ENCODE assay signal across 25 cellular contexts in genomic region chr1:225520587-225521227, GRCh38.
DNase-seq lines count a peak whose midpoint lies in the region; ATAC-seq, FAIRE-seq and TF ChIP-seq lines count a peak whose summit lies in the region.
"Had no signal": no experiment of that assay in that cellular context is flagged by ENCODE, and none has a peak within 500 bp of the region (broad histone marks: within the 10 kb centered on the region; RNA-seq: fewer than 3 reads in every experiment).

No MANE protein-coding gene starts in this region.

- H2AK5ac ChIP-seq in IMR-90 (ENCODE audit: low read depth, low read length), result no peak overlapping the region
- no peak overlapping the region for H2AK5ac ChIP-seq in H1 (ENCODE audit: low read depth, low read length)
- H2AK5ac ChIP-seq in mesenchymal stem cell (ENCODE audit: low read length, severe bottlenecking), result no peak overlapping the region

- peaks cover 36% of the 10 kb centered on the region for H3K36me3 Mint-ChIP-seq in GM23338 (ENCODE audit: low read depth)

- no peaks in the 10 kb centered on the region for H3K9me3 ChIP-seq in IMR-90 (ENCODE audit: control insufficient read depth, insufficient read depth, low read length)
- no peaks in the 10 kb centered on the region for H3K9me3 ChIP-seq in H1 (ENCODE audit: insufficient read depth in 2 of 2, low read depth in 1 of 2, low read length in 1 of 2)
- H3K9me3 ChIP-seq in smooth muscle cell (replicated peaks; ENCODE audit: low read depth), result no peaks in the 10 kb centered on the region
- H3K9me3 ChIP-seq in mesenchymal stem cell (ENCODE audit: control insufficient read depth, low read length), result no peaks in the 10 kb centered on the region
- H3K9me3 ChIP-seq: BLaER1, Peyer's patch, SJCRH30 had no signal

- H3K4ac ChIP-seq in IMR-90 (ENCODE audit: low read depth, low read length) (no peak overlapping the region), H1 (replicated peaks; ENCODE audit: insufficient read length, low read depth, low read length) (no peak overlapping the region), mesenchymal stem cell (ENCODE audit: low read depth in 1 of 2, low read length in 2 of 2) (no peak overlapping the region)

- BruUV-seq in IMR-90 (replicated peaks; lab: Mats Ljungman, UMichigan), result no TSS peak

- no peak overlapping the region for H2AK9ac ChIP-seq in IMR-90 (replicated peaks; ENCODE audit: low read depth, low read length, poor library complexity)

- FAIRE-seq in H1 (lab: Jason Lieb, UNC), result no peak
- FAIRE-seq: G401.6, GM12892 had no signal

- H4K8ac ChIP-seq in IMR-90 (ENCODE audit: low read depth in 2 of 2, low read length in 2 of 2), result no peak overlapping the region
- H4K8ac ChIP-seq in H1 (ENCODE audit: extremely low read depth, insufficient read depth, low read length), result no peak overlapping the region; the same call in 1 of the 2 replicates
- no peak overlapping the region for H4K8ac ChIP-seq in mesenchymal stem cell (ENCODE audit: low read length)

- POLR2A ChIA-PET in IMR-90 (lab: Charles Lee; ENCODE audit: unreplicated experiment), result no interaction called here
- POLR2A ChIA-PET in H1 (lab: Charles Lee; ENCODE audit: partially characterized antibody), result interaction anchor here (1.0 to 3.4 kb wide), 2 partner anchors 12 to 257 kb away, joined by 3 to 12 read pairs; partner anchors contain the start of gene SRP9

- H3K27ac Mint-ChIP-seq in GM23338, result peak overlapping the region; percentile 80; the same call in 1 of the 2 replicates
- H3K27ac Mint-ChIP-seq: CD4-positive, alpha-beta T cell; T-helper 1 cell treated with Interleukin-12 subunit alpha and Interleukin-12 subunit beta and Interleukin-4 antibody, amounts not matched to agents 30 μg/mL and 1 μg/mL, for 36 hours had no signal

- no peak overlapping the region for H3K4me3 Mint-ChIP-seq in GM23338
- H3K4me3 Mint-ChIP-seq: CD4-positive, alpha-beta T cell; T-helper 1 cell treated with Interleukin-12 subunit alpha and Interleukin-12 subunit beta and Interleukin-4 antibody, amounts not matched to agents 30 μg/mL and 1 μg/mL, for 36 hours had no signal

- H2BK20ac ChIP-seq in IMR-90 (ENCODE audit: low read depth, low read length) (no peak overlapping the region), H1 (ENCODE audit: low read length) (no peak overlapping the region)

- ATAC-seq in GM23338, result no peak
- ATAC-seq in IMR-90 (ENCODE audit: low read depth), result no peak
- no peak for ATAC-seq in GM18868 (IDR thresholded peaks at IDR 0.05; ENCODE audit: unreplicated experiment)

- 0 out of 2 replicates have a peak, but pooled peaks cover 5% of the 10 kb centered on the region for H3F3A ChIP-seq in GM23338 (replicated peaks; ENCODE audit: low read depth)
- H3F3A ChIP-seq in smooth muscle cell (ENCODE audit: low read depth), result peaks cover 11% of the 10 kb centered on the region

- no peak for DNase-seq in GM23338 (ENCODE audit: low spot score)
- no peak for DNase-seq in IMR-90
- no peak for DNase-seq in H1 (ENCODE audit: low read depth in 1 of 2, low spot score in 2 of 2)
- no peak for DNase-seq in smooth muscle cell (lab: John Stamatoyannopoulos, UW; ENCODE audit: unreplicated experiment)
- DNase-seq in A172 (ENCODE audit: low spot score), result no peak
- no peak for DNase-seq in mesenchymal stem cell
- DNase-seq: ACHN; CD4-positive, alpha-beta T cell; COR-L47; DMS153; H7; MV-4-11; NCI-H1105 treated with DMSO at 0.1 percent for 48 hours; NCI-H2029 treated with DMSO at 0.1 percent for 48 hours; NCI-H345; NCI-H524; NCI-H774; Peyer's patch; SJCRH30 had no signal

- in situ Hi-C loops in IMR-90 (cut with MboI; ENCODE audit: low sequenced_read_pairs), result no loop called here

- H2AFZ ChIP-seq in GM23338, result no peak overlapping the region
- H2AFZ ChIP-seq in IMR-90 (replicated peaks; ENCODE audit: low read length, poor library complexity), result no peak overlapping the region
- H2AFZ ChIP-seq in H1 (ENCODE audit: low read length), result no peak overlapping the region
- H2AFZ ChIP-seq in smooth muscle cell (ENCODE audit: low read depth), result no peak overlapping the region
- no peak overlapping the region for H2AFZ ChIP-seq in mesenchymal stem cell (ENCODE audit: low read depth, low read length)

- no CpG with 5 or more reads among the region's 7 CpGs for WGBS in IMR-90 (ENCODE audit: extremely low coverage in 2 of 2, insufficient read length in 1 of 2), 2 experiments
- 98% methylated on average over 7 of the region's 7 CpGs; no CpG with 5 or more reads in 1 of the 2 experiments for WGBS in H1 (ENCODE audit: extremely low coverage in 1 of 2, insufficient coverage in 1 of 2, insufficient read length in 1 of 2, insufficient replicate concordance in 2 of 2, low coverage in 1 of 2, low lambda C conversion rate in 2 of 2, missing lambda C conversion rate in 1 of 2), 2 experiments
- 97% methylated on average over 6 of the region's 7 CpGs for WGBS in smooth muscle cell (ENCODE audit: low lambda C conversion rate)
- 96% methylated on average over 6 of the region's 7 CpGs for WGBS in mesenchymal stem cell

- H2BK5ac ChIP-seq in IMR-90 (ENCODE audit: low read depth, low read length, poor library complexity, severe bottlenecking) (no peak overlapping the region), H1 (ENCODE audit: low read depth, low read length) (0 out of 2 replicates have a peak overlapping the region, but pooled peaks have one; percentile 26), mesenchymal stem cell (ENCODE audit: low read depth, low read length, poor library complexity, severe bottlenecking) (no peak overlapping the region)

- dilution Hi-C loops in IMR-90 (cut with HindIII; ENCODE audit: low sequenced_read_pairs, unreplicated experiment), result no loop called here

- H3K9ac ChIP-seq in IMR-90 (ENCODE audit: low read depth, low read length) (no peak overlapping the region), H1 (replicated peaks in 1 of 4; ENCODE audit: extremely low read depth in 1 of 4, low read depth in 3 of 4, low read length in 3 of 4) (no peak overlapping the region), smooth muscle cell (ENCODE audit: low read depth) (no peak overlapping the region), mesenchymal stem cell (ENCODE audit: low read length) (no peak overlapping the region)
- H3K9ac ChIP-seq: BLaER1 had no signal

- H3K27ac ChIP-seq in GM23338 (ENCODE audit: low read depth) (peak overlapping the region; percentile 68), IMR-90 (ENCODE audit: insufficient read depth, low read length) (no peak overlapping the region), H1 (ENCODE audit: low read depth, low read length) (no peak overlapping the region), smooth muscle cell (ENCODE audit: low read depth) (peak overlapping the region; percentile 13), mesenchymal stem cell (ENCODE audit: low read length, poor library complexity, severe bottlenecking) (no peak overlapping the region)
- H3K27ac ChIP-seq: BLaER1, HL-60, Peyer's patch, SJCRH30 had no signal

- peaks cover 10% of the 10 kb centered on the region for H3K9me1 ChIP-seq in IMR-90 (ENCODE audit: insufficient read depth, low read length)

- H2BK15ac ChIP-seq in IMR-90 (ENCODE audit: low read depth, low read length) (no peak overlapping the region), H1 (ENCODE audit: low read length) (no peak overlapping the region), mesenchymal stem cell (ENCODE audit: low read depth, poor library complexity, severe bottlenecking) (no peak overlapping the region)

- H3K79me2 ChIP-seq in GM23338 (replicated peaks; ENCODE audit: insufficient read depth), result peaks cover 89% of the 10 kb centered on the region
- peaks cover 4 to 40% of the 10 kb centered on the region in 2 experiments for H3K79me2 ChIP-seq in H1 (ENCODE audit: control insufficient read depth in 1 of 2, insufficient read depth in 2 of 2, low read length in 2 of 2)
- peaks cover 75% of the 10 kb centered on the region for H3K79me2 ChIP-seq in smooth muscle cell (ENCODE audit: low read depth)

- H3K4me2 ChIP-seq in GM23338 (no peak overlapping the region), IMR-90 (ENCODE audit: low read depth, low read length) (no peak overlapping the region), H1 (ENCODE audit: insufficient read depth in 1 of 2, low read depth in 2 of 2, low read length in 2 of 2) (no peak overlapping the region), smooth muscle cell (no peak overlapping the region), mesenchymal stem cell (ENCODE audit: low read length, poor library complexity, severe bottlenecking) (no peak overlapping the region)
- H3K4me2 ChIP-seq: BLaER1 had no signal

- peaks cover 9% of the 10 kb centered on the region for H3K27me3 Mint-ChIP-seq in GM23338 (ENCODE audit: insufficient read depth, low read depth, poor library complexity)

- TF ChIP-seq POLR2A in IMR-90 (IDR thresholded peaks at IDR 0.05; ENCODE audit: low read depth, low read length) (no peak), H1 (IDR thresholded peaks at IDR 0.05; ENCODE audit: control extremely low read depth in 1 of 2, low read depth in 2 of 2, low read length in 2 of 2) (no peak)

- H3K36me3 ChIP-seq in GM23338 (ENCODE audit: insufficient read depth), result no peaks in the 10 kb centered on the region
- peaks cover 20% of the 10 kb centered on the region for H3K36me3 ChIP-seq in IMR-90 (ENCODE audit: control insufficient read depth, insufficient read depth, low read length)
- peaks cover 2 to 26% (median 6%) of the 10 kb centered on the region in 4 experiments; a peak in 6 of 8 replicates for H3K36me3 ChIP-seq in H1 (ENCODE audit: control insufficient read depth in 2 of 4, insufficient read depth in 4 of 4, low read length in 3 of 4)
- H3K36me3 ChIP-seq in smooth muscle cell (ENCODE audit: low read depth), result peaks cover 5% of the 10 kb centered on the region
- H3K36me3 ChIP-seq in mesenchymal stem cell (ENCODE audit: control insufficient read depth in 1 of 2, insufficient read depth in 2 of 2, low read depth in 1 of 2, low read length in 2 of 2), result peaks cover 8 to 37% of the 10 kb centered on the region in 2 experiments
- H3K36me3 ChIP-seq: Peyer's patch had no signal

- H4K91ac ChIP-seq in IMR-90 (ENCODE audit: insufficient read depth, low read depth, low read length) (no peak overlapping the region), H1 (replicated peaks; ENCODE audit: insufficient read length, low read length) (no peak overlapping the region), mesenchymal stem cell (ENCODE audit: low read length) (no peak overlapping the region)

- TF ChIP-seq EP300 in H1 (IDR thresholded peaks at IDR 0.05; ENCODE audit: borderline replicate concordance in 1 of 2, low read depth in 2 of 2, low read length in 2 of 2), result no peak

- H3K18ac ChIP-seq in IMR-90 (ENCODE audit: low read depth, low read length), result no peak overlapping the region
- H3K18ac ChIP-seq in H1 (ENCODE audit: extremely low read depth, low read length), result no peak overlapping the region
- H3K18ac ChIP-seq in mesenchymal stem cell (ENCODE audit: low read depth in 1 of 2, low read length in 2 of 2), result no peak overlapping the region

- TF ChIP-seq RAD21 in IMR-90 (IDR thresholded peaks at IDR 0.05; ENCODE audit: low read length), result no peak
- no peak for TF ChIP-seq RAD21 in H1 (IDR thresholded peaks at IDR 0.05 in 1 of 2, conservative IDR thresholded peaks at IDR 0.05 in 1 of 2; ENCODE audit: low read depth in 2 of 2, low read length in 2 of 2)

- H3K14ac ChIP-seq in IMR-90 (replicated peaks; ENCODE audit: low read depth, low read length) (no peak overlapping the region), H1 (ENCODE audit: insufficient read length) (no peak overlapping the region), mesenchymal stem cell (ENCODE audit: low read length in 2 of 2) (no peak overlapping the region)

- intact Hi-C loops in IMR-90 (cut with micrococcal nuclease), result no loop called here

- H3K4me1 ChIP-seq in GM23338 (ENCODE audit: insufficient read depth) (peaks cover 56% of the 10 kb centered on the region), IMR-90 (ENCODE audit: control insufficient read depth, insufficient read depth, low read length) (peaks cover 7% of the 10 kb centered on the region; the same call in 1 of the 2 replicates), H1 (replicated peaks in 1 of 4; ENCODE audit: control insufficient read depth in 3 of 4, insufficient read depth in 4 of 4, low read length in 3 of 4) (peaks cover 3 to 7% (median 4%) of the 10 kb centered on the region in 4 experiments; a peak in 3 of 7 replicates), smooth muscle cell (ENCODE audit: low read depth) (peaks cover 8% of the 10 kb centered on the region), mesenchymal stem cell (ENCODE audit: control insufficient read depth, insufficient read depth, low read depth, low read length) (peaks cover 3% of the 10 kb centered on the region)
- H3K4me1 ChIP-seq: BLaER1, SJCRH30 had no signal

- CTCF ChIA-PET in IMR-90 (lab: Yijun Ruan, JAX), result no interaction called here
- CTCF ChIA-PET in H1 (lab: Charles Lee; ENCODE audit: partially characterized antibody), result interaction anchor here (0.7 to 2.6 kb wide), 2 partner anchors 21 to 40 kb away, joined by 4 to 14 read pairs; no protein-coding TSS in a partner anchor

- H4K5ac ChIP-seq in IMR-90 (ENCODE audit: low read depth, low read length) (no peak overlapping the region), H1 (ENCODE audit: insufficient read length, low read depth, low read length) (no peak overlapping the region)

- peaks cover 3% of the 10 kb centered on the region; the same call in 2 of the 3 replicates for H3K9me3 Mint-ChIP-seq in GM23338
- H3K9me3 Mint-ChIP-seq: CD4-positive, alpha-beta T cell; T-helper 1 cell treated with Interleukin-12 subunit alpha and Interleukin-12 subunit beta and Interleukin-4 antibody, amounts not matched to agents 30 μg/mL and 1 μg/mL, for 36 hours had no signal

- no peak overlapping the region for H3K4me3 ChIP-seq in GM23338
- H3K4me3 ChIP-seq in IMR-90 (ENCODE audit: insufficient read depth, low read depth, low read length), result no peak overlapping the region
- no peak overlapping the region for H3K4me3 ChIP-seq in H1 (ENCODE audit: extremely low read depth in 1 of 4, insufficient read depth in 2 of 4, low read depth in 3 of 4, low read length in 4 of 4)
- H3K4me3 ChIP-seq in smooth muscle cell, result no peak overlapping the region
- no peak overlapping the region for H3K4me3 ChIP-seq in mesenchymal stem cell (ENCODE audit: insufficient read depth in 1 of 2, low read depth in 1 of 2, low read length in 2 of 2)
- H3K4me3 ChIP-seq: BLaER1, Peyer's patch, SJCRH30 had no signal

- H2BK120ac ChIP-seq in IMR-90 (ENCODE audit: low read depth, low read length) (no peak overlapping the region), H1 (replicated peaks; ENCODE audit: low read depth, low read length) (no peak overlapping the region), mesenchymal stem cell (ENCODE audit: low read depth, low read length) (no peak overlapping the region)

- H4K20me1 ChIP-seq in GM23338 (replicated peaks; ENCODE audit: insufficient read depth) (peaks cover 6% of the 10 kb centered on the region), IMR-90 (ENCODE audit: insufficient read depth, low read length) (peaks cover 19% of the 10 kb centered on the region), H1 (replicated peaks in 1 of 2; ENCODE audit: control insufficient read depth in 1 of 2, insufficient read depth in 2 of 2, low read length in 2 of 2) (peaks cover 4 to 7% of the 10 kb centered on the region in 2 experiments), smooth muscle cell (ENCODE audit: low read depth) (peaks cover 89% of the 10 kb centered on the region)

- H3K4me1 Mint-ChIP-seq in GM23338, result peaks cover 52% of the 10 kb centered on the region

- no peak overlapping the region for H3K56ac ChIP-seq in IMR-90 (ENCODE audit: extremely low read depth, insufficient read depth, low read length)
- no peak overlapping the region for H3K56ac ChIP-seq in H1 (replicated peaks; ENCODE audit: insufficient read length, low read depth, low read length)

- H3K9me2 ChIP-seq in GM23338 (ENCODE audit: insufficient read depth), result no peaks in the 10 kb centered on the region

- H3K79me1 ChIP-seq in IMR-90 (ENCODE audit: low read depth in 1 of 2, low read length in 2 of 2) (peaks cover 13 to 44% of the 10 kb centered on the region in 2 experiments), H1 (ENCODE audit: low read depth, low read length) (no peaks in the 10 kb centered on the region; the same call in 1 of the 2 replicates), mesenchymal stem cell (replicated peaks; ENCODE audit: low read length, poor library complexity, severe bottlenecking) (peaks cover 17% of the 10 kb centered on the region)

- H3K23ac ChIP-seq in IMR-90 (ENCODE audit: low read depth, low read length), result no peak overlapping the region
- no peak overlapping the region for H3K23ac ChIP-seq in H1 (ENCODE audit: insufficient read length)
- H3K23ac ChIP-seq in mesenchymal stem cell (ENCODE audit: low read length in 2 of 2), result no peak overlapping the region

- H3K27me3 ChIP-seq in GM23338 (ENCODE audit: insufficient read depth), result no peaks in the 10 kb centered on the region
- H3K27me3 ChIP-seq in IMR-90 (ENCODE audit: control insufficient read depth, insufficient read depth, low read length), result no peaks in the 10 kb centered on the region
- H3K27me3 ChIP-seq in H1 (replicated peaks in 1 of 4; ENCODE audit: control insufficient read depth in 3 of 4, extremely low read depth in 1 of 4, insufficient read depth in 3 of 4, low read length in 3 of 4), result no peaks in the 10 kb centered on the region
- no peaks in the 10 kb centered on the region for H3K27me3 ChIP-seq in smooth muscle cell (ENCODE audit: low read depth)
- H3K27me3 ChIP-seq in mesenchymal stem cell (ENCODE audit: control insufficient read depth in 1 of 2, insufficient read depth in 1 of 2, low read length in 2 of 2), result no peaks in the 10 kb centered on the region
- H3K27me3 ChIP-seq: BLaER1, Peyer's patch, SJCRH30 had no signal

- H2BK12ac ChIP-seq in H1 (ENCODE audit: low read depth, low read length) (peak overlapping the region; percentile 19; the same call in 1 of the 2 replicates), mesenchymal stem cell (ENCODE audit: low read length in 2 of 2) (no peak overlapping the region)

- TF ChIP-seq CTCF in GM23338 (conservative IDR thresholded peaks at IDR 0.05; ENCODE audit: low read depth in 2 of 2) (no peak), IMR-90 (conservative IDR thresholded peaks at IDR 0.05; ENCODE audit: low read depth, low read length) (no peak), H1 (IDR thresholded peaks at IDR 0.05; ENCODE audit: control extremely low read depth in 1 of 3, insufficient read depth in 1 of 3, low read depth in 1 of 3, low read length in 3 of 3) (no peak), smooth muscle cell (IDR thresholded peaks at IDR 0.05; ENCODE audit: borderline replicate concordance, insufficient read depth, poor library complexity, severe bottlenecking) (no peak)

- H3K23me2 ChIP-seq in H1 (ENCODE audit: low read depth, low read length), result no peaks in the 10 kb centered on the region

Comparison
In these comparisons a context has a peak if more than half of its experiments do, and no peak if none do; other contexts are left out.
1. H3K27ac ChIP-seq: peak in GM23338 (single experiment) and smooth muscle cell (single experiment); none in IMR-90 (single experiment), H1 (single experiment) and mesenchymal stem cell (single experiment).